ENCODE assay signal across 8 cellular contexts in the genomic region with DNA sequence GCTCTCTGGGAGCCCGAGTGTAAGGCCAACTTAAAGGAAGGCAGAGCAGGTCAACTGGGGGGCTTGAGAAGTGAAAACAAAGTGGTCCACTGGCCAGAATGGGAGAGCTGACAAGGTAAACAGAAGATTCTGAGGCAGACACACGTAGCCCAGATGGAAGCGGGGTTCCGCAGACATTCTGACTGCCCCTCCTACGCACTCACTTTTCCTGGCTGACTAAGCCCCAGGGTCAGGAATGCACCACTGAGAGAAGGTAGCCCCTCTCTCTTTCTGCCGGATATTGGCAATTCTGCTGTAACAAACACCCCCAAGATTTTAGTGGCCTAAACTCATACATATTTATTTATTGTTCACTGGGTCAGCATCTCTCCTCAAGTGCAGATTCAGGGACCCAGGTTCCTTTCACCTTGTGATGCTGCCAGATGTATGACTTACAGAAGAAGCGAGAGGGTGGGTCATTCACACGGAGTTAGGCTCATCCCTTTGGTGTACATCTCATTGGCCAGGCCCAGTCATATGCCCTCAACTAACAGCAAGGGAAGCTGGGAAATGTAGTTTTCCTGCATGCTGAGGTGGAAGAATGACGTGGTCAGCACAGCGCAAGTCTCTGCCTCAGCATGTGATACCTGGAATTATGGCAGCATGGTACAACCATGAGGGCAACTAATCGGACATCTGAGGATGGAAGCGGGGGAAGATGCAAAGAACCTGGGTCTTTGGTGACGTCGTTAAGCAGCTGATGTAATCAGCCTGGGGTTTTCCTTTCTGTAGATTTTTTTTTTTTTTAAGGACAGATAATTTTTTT. TPM values are rescaled to one million over a fixed set of nuclear protein-coding genes. Genes with fewer than 3 reads are reported as not detected.
DNase-seq lines count a peak whose midpoint lies in the region; ATAC-seq and TF ChIP-seq lines count a peak whose summit lies in the region.

No MANE protein-coding gene starts in this region.

- H3K4me2 ChIP-seq in OCI-LY3 (ENCODE audit: low read length) = peak overlapping the region; percentile 81

- peak overlapping the region; percentile 60 for H3K4me3 ChIP-seq in OCI-LY3 (ENCODE audit: low read length)
- H3K4me3 ChIP-seq in psoas muscle = peak overlapping the region; percentile 40

- no peaks in the 10 kb centered on the region for H3K27me3 ChIP-seq in OCI-LY3 (ENCODE audit: low read depth, low read length)
- no peaks in the 10 kb centered on the region for H3K27me3 ChIP-seq in psoas muscle (ENCODE audit: insufficient read depth in 3 of 3, low read length in 2 of 3)

- 39 to 52% (median 50%) methylated on average over 14 of the region's 14 CpGs for WGBS in psoas muscle, 3 donors

- intact Hi-C loops in psoas muscle (cut with DNase I) = loop anchor here in 1 of 2 donors (5.0 kb wide), 1 partner anchor 47 kb away; no protein-coding TSS in a partner anchor

- H3K9me3 ChIP-seq in OCI-LY3 (ENCODE audit: insufficient read depth, low read length) (no peaks in the 10 kb centered on the region), psoas muscle (no peaks in the 10 kb centered on the region)

- H3K36me3 ChIP-seq in OCI-LY3 (replicated peaks; ENCODE audit: low read depth, low read length) (no peaks in the 10 kb centered on the region), psoas muscle (ENCODE audit: insufficient read depth in 1 of 2, low read depth in 1 of 2) (no peaks in the 10 kb centered on the region)

- peak overlapping the region; percentile 28; the same call in 1 of the 2 replicates for H3K9ac ChIP-seq in OCI-LY3 (ENCODE audit: low read length)

- H3K4me1 ChIP-seq in OCI-LY3 (ENCODE audit: low read length) = peaks cover 27% of the 10 kb centered on the region
- no peaks in the 10 kb centered on the region for H3K4me1 ChIP-seq in psoas muscle

- ATAC-seq in GM18858 (IDR thresholded peaks at IDR 0.05; ENCODE audit: unreplicated experiment) (peak; percentile 69), HG02852 (IDR thresholded peaks at IDR 0.05; ENCODE audit: unreplicated experiment) (peak; percentile 92), psoas muscle (peak; percentile 98 to 100 (median 99))

- peak; percentile 4 for DNase-seq in activated effector memory CD4-positive, alpha-beta T cell treated with Interleukin-2 at 50 U/mL for 16 hours
- DNase-seq in glomerular visceral epithelial cell (ENCODE audit: extremely low spot score) (peak; percentile 18), psoas muscle (peak in 1 of 2 donors; percentile 20), NCI-H446 treated with DMSO at 0.1 percent for 48 hours (lab: John Stamatoyannopoulos, UW) (no peak), SKM-1 (lab: John Stamatoyannopoulos, UW; ENCODE audit: unreplicated experiment) (no peak)

- TF ChIP-seq CTCF in OCI-LY3 (IDR thresholded peaks at IDR 0.05; ENCODE audit: low read depth, low read length) (no peak), psoas muscle (IDR thresholded peaks at IDR 0.05) (no peak)

- H2AFZ ChIP-seq in OCI-LY3 (ENCODE audit: low read depth, low read length) = peak overlapping the region; percentile 85

- no peak overlapping the region; the same call in 1 of the 2 replicates for H3K27ac ChIP-seq in OCI-LY3 (ENCODE audit: low read length)
- no peak overlapping the region for H3K27ac ChIP-seq in psoas muscle

- H3K79me2 ChIP-seq in OCI-LY3 (ENCODE audit: low read length) = no peaks in the 10 kb centered on the region

- no peaks in the 10 kb centered on the region for H4K20me1 ChIP-seq in OCI-LY3 (ENCODE audit: insufficient read depth, low read length)

RNA-seq across cellular contexts. Expression of gene MRPS6, which starts 43.5 kb away (rescaled TPM):
- total RNA-seq in psoas muscle = 10 to 100 TPM; 38.8 to 92.9 (median 76.7) TPM
- polyA plus RNA-seq in psoas muscle = 100 to 1,000 TPM in 2 of 3 donors, 10 to 100 TPM in 1; 69.9 to 191 (median 116) TPM

RNA-seq across cellular contexts. Expression of gene SLC5A3, which starts 43.5 kb away (rescaled TPM):
- total RNA-seq in psoas muscle = 10 to 100 TPM in 1 of 4 donors, 1 to 10 TPM in 3; 2.6 to 12.8 (median 6.7) TPM
- 10 to 100 TPM in 1 of 3 donors, 1 to 10 TPM in 1, under 1 TPM in 1; 0.70 to 17.2 (median 2.9) TPM for polyA plus RNA-seq in psoas muscle

Comparison
In these comparisons a context has a peak if more than half of its experiments do, and no peak if none do; other contexts are left out.
1. DNase-seq: peak in activated effector memory CD4-positive, alpha-beta T cell treated with Interleukin-2 at 50 U/mL for 16 hours (single experiment) and glomerular visceral epithelial cell (single experiment); none in NCI-H446 treated with DMSO at 0.1 percent for 48 hours (single experiment) and SKM-1 (single experiment).
2. Peak in every context shown above with its lines, with median percentiles within 50 percentile points of each other: ATAC-seq.